8 cellular contexts compared by ENCODE assay signal in genomic region chr1:1063945-1064831, GRCh38. TPM values are rescaled to one million over a fixed set of nuclear protein-coding genes. Genes with fewer than 3 reads are reported as not detected.
A peak's percentile ranks its signal among the peaks of the same experiment; 100 is the strongest.
DNase-seq lines count a peak whose midpoint lies in the region; ATAC-seq and TF ChIP-seq lines count a peak whose summit lies in the region.

No MANE protein-coding gene starts in this region.

- ATAC-seq in GM21529 (IDR thresholded peaks at IDR 0.05; ENCODE audit: unreplicated experiment): peak; percentile 46

- H3K27me3 Mint-ChIP-seq in immature natural killer cell (ENCODE audit: low read depth in 3 of 3): peaks cover 4 to 8% (median 5%) of the 10 kb centered on the region in 3 donors

- TF ChIP-seq CTCF in astrocyte of the cerebellum (IDR thresholded peaks at IDR 0.05; ENCODE audit: low read depth, low read length, missing control alignments): peak; percentile 78

- H3K9me3 Mint-ChIP-seq in immature natural killer cell: no peaks in the 10 kb centered on the region

- no peak overlapping the region for H3K4me3 Mint-ChIP-seq in immature natural killer cell

- H3K36me3 Mint-ChIP-seq in immature natural killer cell: no peaks in the 10 kb centered on the region

- in situ Hi-C loops in KBM-7 (cut with MboI; ENCODE audit: low pct_unique_long_range_greater_than_20kb, low sequenced_read_pairs) (no loop called here), astrocyte of the cerebellum (cut with HindIII; ENCODE audit: low sequenced_read_pairs) (no loop called here)

- peaks cover 0 to 4% of the 10 kb centered on the region in 2 donors for H3K4me1 Mint-ChIP-seq in immature natural killer cell

- DNase-seq in EL: peak; percentile 89
- DNase-seq in KBM-7: peak; percentile 72
- DNase-seq in T-helper 9 cell: peak; percentile 72
- peak; percentile 80 for DNase-seq in astrocyte of the cerebellum (ENCODE audit: low read depth)
- DNase-seq in immature natural killer cell: peak; percentile 73 to 75 (median 73)
- DNase-seq in stimulated activated CD4-positive, alpha-beta T cell treated with anti-CD3 and anti-CD28 coated beads, Interleukin-2, amount 100 ng/mL, for 48 hours: peak; percentile 76 to 78
- no peak for DNase-seq in NCI-H2081 treated with DMSO at 0.1 percent for 48 hours (lab: John Stamatoyannopoulos, UW)

- peak overlapping the region in 2 of 6 donors; percentile 46 to 57 for H3K27ac Mint-ChIP-seq in immature natural killer cell

- H3K4me3 ChIP-seq in astrocyte of the cerebellum (ENCODE audit: low read depth, low read length): no peak overlapping the region

RNA-seq across cellular contexts. Expression of gene RNF223, which starts 9.9 kb away (rescaled TPM):
- not detected for polyA plus RNA-seq in immature natural killer cell

RNA-seq across cellular contexts. Expression of gene AGRN, which starts 44.3 kb away (rescaled TPM):
- polyA plus RNA-seq in immature natural killer cell: under 1 TPM in 1 of 3 donors, not detected in 2; 0.87 TPM

RNA-seq across cellular contexts. Expression of gene ISG15, which starts 50.9 kb away (rescaled TPM):
- 100 to 1,000 TPM; 304 to 360 (median 354) TPM for polyA plus RNA-seq in immature natural killer cell

RNA-seq across cellular contexts. Expression of gene C1orf159, which starts 51.7 kb away (rescaled TPM):
- polyA plus RNA-seq in immature natural killer cell: 1 to 10 TPM in 2 of 3 donors, under 1 TPM in 1; 0.99 to 7.5 (median 4.1) TPM
